Comparison of ENCODE assay signal across 25 cellular contexts in genomic region chr12:108738165-108738564, GRCh38. TPM values are rescaled to one million over a fixed set of nuclear protein-coding genes. Genes with fewer than 3 reads are reported as not detected.
DNase-seq lines count a peak whose midpoint lies in the region; ATAC-seq and TF ChIP-seq lines count a peak whose summit lies in the region.
"Had no signal": no experiment of that assay in that cellular context is flagged by ENCODE, and none has a peak within 500 bp of the region (broad histone marks: within the 10 kb centered on the region; RNA-seq: fewer than 3 reads in every experiment).

No MANE protein-coding gene starts in this region.

- intact Hi-C loops in activated CD4-positive, alpha-beta T cell treated with anti-CD3 and anti-CD28 coated beads for 36 hours (cut with DNase I, micrococcal nuclease), result no loop called here
- intact Hi-C loops in IMR-90 (cut with micrococcal nuclease) (no loop called here), Right ventricle myocardium inferior (cut with DNase I) (no loop called here)

- no peak overlapping the region for H4K5ac ChIP-seq in IMR-90 (ENCODE audit: low read depth, low read length)

- H3K27me3 Mint-ChIP-seq in activated CD4-positive, alpha-beta T cell treated with anti-CD3 and anti-CD28 coated beads for 36 hours, result peaks cover 2% of the 10 kb centered on the region
- H3K27me3 Mint-ChIP-seq in endodermal cell (ENCODE audit: insufficient read depth) (no peaks in the 10 kb centered on the region), WTC11 (ENCODE audit: low read depth) (no peaks in the 10 kb centered on the region; the same call in 1 of the 2 replicates)
- H3K27me3 Mint-ChIP-seq: CD4-positive, alpha-beta T cell had no signal

- no peaks in the 10 kb centered on the region for H3K27me3 ChIP-seq in IMR-90 (ENCODE audit: control insufficient read depth, insufficient read depth, low read length)
- H3K27me3 ChIP-seq in endodermal cell (ENCODE audit: control insufficient read depth, insufficient read depth, low read length, poor library complexity, severe bottlenecking), result no peaks in the 10 kb centered on the region
- H3K27me3 ChIP-seq: BLaER1 had no signal

- H3K4me1 Mint-ChIP-seq in activated CD4-positive, alpha-beta T cell treated with anti-CD3 and anti-CD28 coated beads for 36 hours, result peaks cover 10% of the 10 kb centered on the region
- peaks cover 4% of the 10 kb centered on the region for H3K4me1 Mint-ChIP-seq in endodermal cell
- peaks cover 8% of the 10 kb centered on the region for H3K4me1 Mint-ChIP-seq in WTC11

- no peaks in the 10 kb centered on the region for H3K36me3 Mint-ChIP-seq in activated CD4-positive, alpha-beta T cell treated with anti-CD3 and anti-CD28 coated beads for 36 hours (ENCODE audit: low read depth)
- no peaks in the 10 kb centered on the region for H3K36me3 Mint-ChIP-seq in endodermal cell (ENCODE audit: low read depth)
- no peaks in the 10 kb centered on the region for H3K36me3 Mint-ChIP-seq in WTC11

- no peak for TF ChIP-seq RAD21 in IMR-90 (IDR thresholded peaks at IDR 0.05; ENCODE audit: low read length)

- no peak overlapping the region for H2BK15ac ChIP-seq in IMR-90 (ENCODE audit: low read depth, low read length)

- no peak overlapping the region for H2BK120ac ChIP-seq in IMR-90 (ENCODE audit: low read depth, low read length)

- dilution Hi-C loops in IMR-90 (cut with HindIII; ENCODE audit: low sequenced_read_pairs, unreplicated experiment), result no loop called here

- peaks cover 4% of the 10 kb centered on the region for H3K9me1 ChIP-seq in IMR-90 (ENCODE audit: insufficient read depth, low read length)

- H4K91ac ChIP-seq in IMR-90 (ENCODE audit: insufficient read depth, low read depth, low read length), result no peak overlapping the region

- WGBS in IMR-90 (ENCODE audit: extremely low coverage in 2 of 2, insufficient read length in 1 of 2), 2 experiments, result no CpG with 5 or more reads among the region's 2 CpGs
- 87 to 92% methylated on average over 1 to 2 of the region's 2 CpGs for WGBS in endodermal cell (ENCODE audit: insufficient coverage in 1 of 2, insufficient read length in 1 of 2), 2 experiments

- BruUV-seq in IMR-90 (replicated peaks; lab: Mats Ljungman, UMichigan), result no TSS peak

- no peak overlapping the region for H3K18ac ChIP-seq in IMR-90 (ENCODE audit: low read depth, low read length)

- no peak overlapping the region for H3K4ac ChIP-seq in IMR-90 (ENCODE audit: low read depth, low read length)

- H3K4me3 ChIP-seq in IMR-90 (ENCODE audit: insufficient read depth, low read depth, low read length) (no peak overlapping the region), endodermal cell (ENCODE audit: low read length) (no peak overlapping the region)
- H3K4me3 ChIP-seq: BLaER1 had no signal

- ATAC-seq in activated CD4-positive, alpha-beta T cell treated with anti-CD3 and anti-CD28 coated beads for 36 hours, result peak; percentile 44
- ATAC-seq in IMR-90 (ENCODE audit: low read depth) (no peak), Right ventricle myocardium inferior (no peak), WTC11 (no peak)

- CTCF ChIA-PET in activated CD4-positive, alpha-beta T cell treated with anti-CD3 and anti-CD28 coated beads for 36 hours (lab: Charles Lee), result interaction anchor here (3.1 kb wide), 1 partner anchor 73 kb away, joined by 14 read pairs; no protein-coding TSS in a partner anchor
- CTCF ChIA-PET in IMR-90 (lab: Yijun Ruan, JAX) (no interaction called here), WTC11 (lab: Charles Lee) (no interaction called here)

- 0 out of 2 replicates have a peak overlapping the region, but pooled peaks have one; percentile 30 for H3K14ac ChIP-seq in IMR-90 (replicated peaks; ENCODE audit: low read depth, low read length)

- no peak overlapping the region for H3K56ac ChIP-seq in IMR-90 (ENCODE audit: extremely low read depth, insufficient read depth, low read length)

- no peak overlapping the region for H3K23ac ChIP-seq in IMR-90 (ENCODE audit: low read depth, low read length)

- no peaks in the 10 kb centered on the region for H3K9me3 Mint-ChIP-seq in activated CD4-positive, alpha-beta T cell treated with anti-CD3 and anti-CD28 coated beads for 36 hours (ENCODE audit: low read depth)
- H3K9me3 Mint-ChIP-seq in endodermal cell, result peaks cover 2% of the 10 kb centered on the region
- H3K9me3 Mint-ChIP-seq in WTC11, result peaks cover 7% of the 10 kb centered on the region
- H3K9me3 Mint-ChIP-seq: CD4-positive, alpha-beta T cell had no signal

- H3K4me2 ChIP-seq in IMR-90 (ENCODE audit: low read depth, low read length), result no peak overlapping the region
- H3K4me2 ChIP-seq: BLaER1, KMS-11 had no signal

- H3K36me3 ChIP-seq in IMR-90 (ENCODE audit: control insufficient read depth, insufficient read depth, low read length), result no peaks in the 10 kb centered on the region
- no peaks in the 10 kb centered on the region for H3K36me3 ChIP-seq in endodermal cell (ENCODE audit: control insufficient read depth, insufficient read depth, low read length)
- H3K36me3 ChIP-seq: BLaER1 had no signal

- POLR2A ChIA-PET in activated CD4-positive, alpha-beta T cell treated with anti-CD3 and anti-CD28 coated beads for 36 hours (lab: Charles Lee), result no interaction called here
- POLR2A ChIA-PET in IMR-90 (lab: Charles Lee; ENCODE audit: unreplicated experiment) (interaction anchor here (0.6 kb wide), 1 partner anchor 8 kb away, joined by 4 read pairs; no protein-coding TSS in a partner anchor), WTC11 (lab: Charles Lee) (interaction anchor here (1.2 kb wide), 1 partner anchor 59 kb away, joined by 3 read pairs; no protein-coding TSS in a partner anchor)

- no peak overlapping the region for H2AFZ ChIP-seq in IMR-90 (replicated peaks; ENCODE audit: low read length, poor library complexity)

- no peak overlapping the region for H2BK5ac ChIP-seq in IMR-90 (ENCODE audit: low read depth, low read length, poor library complexity, severe bottlenecking)

- no peak overlapping the region for H3K4me3 Mint-ChIP-seq in activated CD4-positive, alpha-beta T cell treated with anti-CD3 and anti-CD28 coated beads for 36 hours
- H3K4me3 Mint-ChIP-seq in endodermal cell (no peak overlapping the region), WTC11 (no peak overlapping the region)
- H3K4me3 Mint-ChIP-seq: CD4-positive, alpha-beta T cell had no signal

- H2BK20ac ChIP-seq in IMR-90 (ENCODE audit: low read depth, low read length), result 0 out of 2 replicates have a peak overlapping the region, but pooled peaks have one; percentile 53

- no peak overlapping the region for H4K8ac ChIP-seq in IMR-90 (ENCODE audit: low read depth in 2 of 2, low read length in 2 of 2)

- H3K27ac ChIP-seq in IMR-90 (ENCODE audit: insufficient read depth, low read length) (no peak overlapping the region), endodermal cell (ENCODE audit: low read depth, low read length) (no peak overlapping the region)
- H3K27ac ChIP-seq: BLaER1, KMS-11 had no signal

- H3K9ac ChIP-seq in IMR-90 (ENCODE audit: low read depth, low read length) (no peak overlapping the region), endodermal cell (ENCODE audit: extremely low read depth, low read length, poor library complexity, severe bottlenecking) (no peak overlapping the region)
- H3K9ac ChIP-seq: BLaER1, KMS-11 had no signal

- no peak overlapping the region for H3K27ac Mint-ChIP-seq in activated CD4-positive, alpha-beta T cell treated with anti-CD3 and anti-CD28 coated beads for 36 hours
- no peak overlapping the region for H3K27ac Mint-ChIP-seq in endodermal cell
- no peak overlapping the region for H3K27ac Mint-ChIP-seq in WTC11
- H3K27ac Mint-ChIP-seq: CD4-positive, alpha-beta T cell had no signal

- H3K4me1 ChIP-seq in IMR-90 (ENCODE audit: control insufficient read depth, insufficient read depth, low read length) (no peaks in the 10 kb centered on the region), endodermal cell (ENCODE audit: control insufficient read depth, insufficient read depth, low read length) (no peaks in the 10 kb centered on the region)

- no peak overlapping the region for H2AK9ac ChIP-seq in IMR-90 (replicated peaks; ENCODE audit: low read depth, low read length, poor library complexity)

- no peak for TF ChIP-seq CTCF in IMR-90 (conservative IDR thresholded peaks at IDR 0.05; ENCODE audit: low read depth, low read length)
- TF ChIP-seq CTCF in endodermal cell (conservative IDR thresholded peaks at IDR 0.05), result no peak
- no peak for TF ChIP-seq CTCF in WTC11 (IDR thresholded peaks at IDR 0.05)

- H3K79me1 ChIP-seq in IMR-90 (ENCODE audit: low read depth in 1 of 2, low read length in 2 of 2), result peaks cover 0 to 5% of the 10 kb centered on the region in 2 experiments

- no peak for DNase-seq in activated CD4-positive, alpha-beta T cell treated with anti-CD3 and anti-CD28 coated beads for 36 hours
- no peak for DNase-seq in activated CD4-positive, alpha-beta T cell treated with anti-CD3 and anti-CD28 coated beads for 4 hours
- DNase-seq in IMR-90, result no peak
- peak; percentile 5 for DNase-seq in endodermal cell
- no peak for DNase-seq in Right ventricle myocardium inferior (ENCODE audit: missing footprints)
- DNase-seq in stimulated activated CD8-positive, alpha-beta memory T cell treated with anti-CD3 and anti-CD28 coated beads, Interleukin-4, amount 100 ng/mL, for 48 hours, result no peak
- no peak for DNase-seq in WTC11 (ENCODE audit: low spot score)
- DNase-seq: 8988T; ACHN; CD4-positive, alpha-beta T cell; COR-L47; GF-D8; MM.1S; NCI-H1092 treated with DMSO at 0.1 percent for 48 hours; NCI-H1436; NCI-H187; NCI-H2081 treated with DMSO at 0.1 percent for 48 hours; NCI-H2171; NCI-H226; NCI-H510A; NCI-H69; RPMI8226; SHP77 had no signal

- no peaks in the 10 kb centered on the region; the same call in 1 of the 2 replicates for H3K9me3 ChIP-seq in IMR-90 (ENCODE audit: control insufficient read depth, insufficient read depth, low read length)
- H3K9me3 ChIP-seq in endodermal cell (ENCODE audit: control insufficient read depth, low read length), result no peaks in the 10 kb centered on the region
- H3K9me3 ChIP-seq: BLaER1 had no signal

- no peaks in the 10 kb centered on the region for H4K20me1 ChIP-seq in IMR-90 (ENCODE audit: insufficient read depth, low read length)
- H4K20me1 ChIP-seq: BLaER1 had no signal

- no peak overlapping the region for H2AK5ac ChIP-seq in IMR-90 (ENCODE audit: low read depth, low read length)

- in situ Hi-C loops in IMR-90 (cut with MboI; ENCODE audit: low sequenced_read_pairs), result loop anchor here (5.0 kb wide), 1 partner anchor 34 kb away; no protein-coding TSS in a partner anchor

- TF ChIP-seq POLR2A in IMR-90 (IDR thresholded peaks at IDR 0.05; ENCODE audit: low read depth, low read length), result no peak

TF ChIP-seq in IMR-90, 13 proteins besides CTCF, POLR2A, EP300 and RAD21 (continues in another document):
- TF ChIP-seq RFX5 (IDR thresholded peaks at IDR 0.05; ENCODE audit: low read depth, low read length), result no peak

RNA-seq across cellular contexts. Expression of gene CORO1C, which starts 6.8 kb away (rescaled TPM):
- 10 to 100 TPM; 83.5 to 90.8 TPM for total RNA-seq in activated CD4-positive, alpha-beta T cell treated with anti-CD3 and anti-CD28 coated beads for 36 hours
- total RNA-seq in IMR-90 (2012; rRNA removed) (1,042 and 1,100 TPM in 2 replicates), endodermal cell (100 to 1,000 TPM; 122 to 125 TPM), Right ventricle myocardium inferior (76.4 TPM), WTC11 (2021) (108 to 114 TPM (median 113 TPM) in 3 replicates)
- 591 and 675 TPM in 2 replicates for polyA plus RNA-seq in IMR-90 (2012; rRNA removed)
- polyA plus RNA-seq in IMR-90 (2012; cell fraction: cytosol; rRNA removed), result 183 and 262 TPM in 2 replicates
- polyA plus RNA-seq in IMR-90 (2012; cell fraction: nucleus; rRNA removed; ENCODE audit: low replicate concordance), result 145 and 350 TPM in 2 replicates
- polyA plus RNA-seq in endodermal cell (2013, experiment 1 of 2), result 143 TPM
- 130 TPM for polyA plus RNA-seq in endodermal cell (2013, experiment 2 of 2)
